In genomic region chr9:86445636-86446035, GRCh38 we compare ENCODE assay signal across 17 cellular contexts.
A peak's percentile ranks its signal among the peaks of the same experiment; 100 is the strongest.
DNase-seq lines count a peak whose midpoint lies in the region; ATAC-seq and TF ChIP-seq lines count a peak whose summit lies in the region.
"Had no signal": no experiment of that assay in that cellular context is flagged by ENCODE, and none has a peak within 500 bp of the region (broad histone marks: within the 10 kb centered on the region; RNA-seq: fewer than 3 reads in every experiment).

No MANE protein-coding gene starts in this region.

- H3K4me1 ChIP-seq in HEK293 (ENCODE audit: control insufficient read depth, insufficient read depth, low read length), result no peaks in the 10 kb centered on the region
- H3K4me1 ChIP-seq in SJCRH30, result peaks cover 28% of the 10 kb centered on the region
- H3K4me1 ChIP-seq in osteoblast (ENCODE audit: insufficient read depth, low read length), result no peaks in the 10 kb centered on the region
- no peaks in the 10 kb centered on the region for H3K4me1 ChIP-seq in adrenal gland (replicated peaks in 1 of 2)
- no peaks in the 10 kb centered on the region for H3K4me1 ChIP-seq in left ventricle myocardium inferior
- H3K4me1 ChIP-seq: BE2C had no signal

- H3K27ac ChIP-seq in HEK293 (ENCODE audit: extremely low read depth, low read depth, low read length) (no peak overlapping the region), SJCRH30 (peak overlapping the region; percentile 83), osteoblast (ENCODE audit: low read depth, low read length) (no peak overlapping the region), adrenal gland (no peak overlapping the region), left ventricle myocardium inferior (replicated peaks) (no peak overlapping the region)
- H3K27ac ChIP-seq: HL-60 had no signal

- DNase-seq in SJCRH30 (peak; percentile 75 to 91), fibroblast of mammary gland (ENCODE audit: low read depth) (peak; percentile 21), osteoblast (ENCODE audit: insufficient read length, low spot score, missing footprints) (no peak), adrenal gland (no peak), left ventricle myocardium inferior (no peak)
- DNase-seq: ACHN; BE2C; CD4-positive, alpha-beta T cell; DMS53; H7; NCI-H1048; NCI-H2081 treated with DMSO at 0.1 percent for 48 hours; NCI-H510A treated with DMSO at 0.1 percent for 48 hours; SHP77 treated with DMSO at 0.1 percent for 48 hours had no signal

- WGBS in adrenal gland, 4 donors, result 86 to 98% (median 94%) methylated on average over 1 of the region's 1 CpG

- H3K4me3 ChIP-seq in HEK293 (ENCODE audit: low read depth, low read length) (no peak overlapping the region), SJCRH30 (no peak overlapping the region), fibroblast of mammary gland (ENCODE audit: control insufficient read depth, low read depth, low read length) (no peak overlapping the region), osteoblast (ENCODE audit: insufficient read depth, low read length) (no peak overlapping the region), adrenal gland (no peak overlapping the region), left ventricle myocardium inferior (no peak overlapping the region)

- H3K27me3 ChIP-seq in SJCRH30, result no peaks in the 10 kb centered on the region
- no peaks in the 10 kb centered on the region for H3K27me3 ChIP-seq in osteoblast (ENCODE audit: insufficient read depth, low read length)
- no peaks in the 10 kb centered on the region for H3K27me3 ChIP-seq in adrenal gland
- peaks cover 12% of the 10 kb centered on the region for H3K27me3 ChIP-seq in left ventricle myocardium inferior (ENCODE audit: low read depth)

- H3K4me2 ChIP-seq in osteoblast (ENCODE audit: insufficient read depth, low read length), result no peak overlapping the region

- CTCF ChIA-PET in HEK293 (lab: Yijun Ruan, JAX), result interaction anchor here (0.6 to 1.5 kb wide), 3 partner anchors 11 to 897 kb away, joined by 3 to 7 read pairs (median 3); no protein-coding TSS in a partner anchor

- peak overlapping the region; percentile 6 for H2AFZ ChIP-seq in osteoblast (ENCODE audit: low read length)

- no peaks in the 10 kb centered on the region for H3K79me2 ChIP-seq in osteoblast (ENCODE audit: insufficient read depth, low read length)

- POLR2A ChIA-PET in HEK293 (lab: Yijun Ruan, JAX), result no interaction called here

- no peak for TF ChIP-seq POLR2A in adrenal gland (IDR thresholded peaks at IDR 0.05)

- TF ChIP-seq CTCF in HEK293 (tag by site-specific recombination; IDR thresholded peaks at IDR 0.05) (no peak), fibroblast of mammary gland (conservative IDR thresholded peaks at IDR 0.05; ENCODE audit: control insufficient read depth, insufficient read depth, low read depth, low read length) (no peak), osteoblast (IDR thresholded peaks at IDR 0.05; ENCODE audit: extremely low read depth, low read depth, low read length) (no peak), adrenal gland (IDR thresholded peaks at IDR 0.05) (no peak), left ventricle myocardium inferior (IDR thresholded peaks at IDR 0.05; ENCODE audit: borderline replicate concordance) (no peak)

- no peaks in the 10 kb centered on the region for H3K9me3 ChIP-seq in HEK293 (ENCODE audit: control insufficient read depth, insufficient read depth, low read depth, low read length)
- no peaks in the 10 kb centered on the region for H3K9me3 ChIP-seq in SJCRH30 (replicated peaks)
- no peaks in the 10 kb centered on the region for H3K9me3 ChIP-seq in osteoblast (ENCODE audit: low read depth, low read length)
- H3K9me3 ChIP-seq in adrenal gland (replicated peaks in 1 of 3), result no peaks in the 10 kb centered on the region
- no peaks in the 10 kb centered on the region for H3K9me3 ChIP-seq in left ventricle myocardium inferior (replicated peaks)
- H3K9me3 ChIP-seq: BE2C had no signal

- no peaks in the 10 kb centered on the region for H4K20me1 ChIP-seq in osteoblast (ENCODE audit: insufficient read depth, low read length)

- intact Hi-C loops in adrenal gland (cut with DNase I), result no loop called here
- intact Hi-C loops in left ventricle myocardium inferior (cut with micrococcal nuclease), result no loop called here

- no peaks in the 10 kb centered on the region for H3K36me3 ChIP-seq in HEK293 (ENCODE audit: control insufficient read depth in 2 of 2, insufficient read depth in 1 of 2, low read length in 2 of 2)
- H3K36me3 ChIP-seq in SJCRH30, result no peaks in the 10 kb centered on the region
- no peaks in the 10 kb centered on the region for H3K36me3 ChIP-seq in osteoblast (ENCODE audit: insufficient read depth, low read length)
- H3K36me3 ChIP-seq in adrenal gland (replicated peaks in 1 of 2), result no peaks in the 10 kb centered on the region
- no peaks in the 10 kb centered on the region for H3K36me3 ChIP-seq in left ventricle myocardium inferior
- H3K36me3 ChIP-seq: BE2C had no signal

- no peak for ATAC-seq in HG02571 (IDR thresholded peaks at IDR 0.05; ENCODE audit: unreplicated experiment)

TF ChIP-seq in HEK293, 187 proteins besides CTCF, POLR2A, EP300 and RAD21:
- TF ChIP-seq WT1 (tag by site-specific recombination; IDR thresholded peaks at IDR 0.05), result peak; percentile 40; the same call in 1 of the 2 replicates
- TF ChIP-seq OVOL3 (tag by site-specific recombination; IDR thresholded peaks at IDR 0.05), result no peak

Comparison
In these comparisons a context has a peak if more than half of its experiments do, and no peak if none do; other contexts are left out.
1. DNase-seq: peak in SJCRH30 (2 of 2) and fibroblast of mammary gland (single experiment); none in osteoblast (single experiment), adrenal gland (0 of 7) and left ventricle myocardium inferior (single experiment).